In the genomic region with DNA sequence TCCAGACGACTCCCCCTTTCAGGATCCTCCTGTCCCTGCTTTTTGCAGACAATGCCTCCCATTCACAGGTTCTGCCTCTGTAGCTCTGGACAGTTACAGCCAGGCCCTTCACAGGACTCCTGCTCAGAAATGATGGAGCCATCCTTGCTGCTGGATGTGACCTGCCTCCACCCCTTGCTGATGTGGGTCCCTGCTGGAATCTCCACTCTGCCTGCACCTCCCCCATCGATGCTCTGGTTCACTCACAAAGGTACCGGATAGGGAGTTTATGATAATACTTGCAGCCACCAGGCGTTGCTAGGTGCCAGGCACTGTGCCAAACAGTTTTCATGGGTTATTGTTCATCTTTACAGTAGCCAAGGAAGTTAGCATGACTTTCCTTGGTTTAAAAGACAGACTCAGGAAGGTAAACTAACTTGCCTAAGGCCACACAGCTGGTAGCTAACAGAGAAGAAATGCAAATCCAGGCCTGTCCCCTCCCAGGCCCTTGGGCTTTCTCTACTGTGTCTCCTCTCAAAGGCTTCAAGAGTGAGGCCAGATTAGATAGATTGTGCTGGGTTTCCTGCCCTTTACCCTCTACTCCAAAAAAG, we compare ENCODE assay signal across 30 cellular contexts.
DNase-seq lines count a peak whose midpoint lies in the region; ATAC-seq, FAIRE-seq and TF ChIP-seq lines count a peak whose summit lies in the region.
"Had no signal": no experiment of that assay in that cellular context is flagged by ENCODE, and none has a peak within 500 bp of the region (broad histone marks: within the 10 kb centered on the region; RNA-seq: fewer than 3 reads in every experiment).

No MANE protein-coding gene starts in this region.

- H3K27ac Mint-ChIP-seq in CD14-positive monocyte: no peak overlapping the region
- H3K27ac Mint-ChIP-seq: activated CD8-positive, alpha-beta memory T cell treated with anti-CD3 and anti-CD28 coated beads, Interleukin-2, amount 10 ng/mL, durations not matched to agents 7 days and 5 days; activated T-cell treated with anti-CD3 and anti-CD28 coated beads, Interleukin-2, amount 50 U/mL, for 72 hours; CD4-positive, CD25-positive, alpha-beta regulatory T cell; memory B cell; T-helper 1 cell treated with Interleukin-12 subunit alpha and Interleukin-12 subunit beta and Interleukin-4 antibody, amounts not matched to agents 30 μg/mL and 1 μg/mL, for 36 hours had no signal

- H3K27ac ChIP-seq in A549: peak overlapping the region; percentile 10 to 36; a peak in 5 of 6 replicates
- H3K27ac ChIP-seq in KOPT-K1 (ENCODE audit: low read depth, low read length, poor library complexity, severe bottlenecking): peak overlapping the region; percentile 100
- peak overlapping the region; percentile 38 for H3K27ac ChIP-seq in RWPE2 (ENCODE audit: poor library complexity, severe bottlenecking)
- H3K27ac ChIP-seq in foreskin keratinocyte: no peak overlapping the region
- H3K27ac ChIP-seq: adrenal gland, body of pancreas, skin epidermis had no signal

- intact Hi-C loops in CD14-positive monocyte (cut with micrococcal nuclease): no loop called here

- H3K4me2 ChIP-seq in A549: peak overlapping the region; percentile 37
- H3K4me2 ChIP-seq: SK-N-SH had no signal

- TF ChIP-seq CTCF in A549 (IDR thresholded peaks at IDR 0.05) (no peak), RWPE2 (IDR thresholded peaks at IDR 0.05; ENCODE audit: poor library complexity, severe bottlenecking) (no peak), foreskin keratinocyte (conservative IDR thresholded peaks at IDR 0.05) (no peak), CD14-positive monocyte (IDR thresholded peaks at IDR 0.05) (no peak)

- DNase-seq in A549 (ENCODE audit: low read depth in 1 of 2, low spot score in 1 of 2) (no peak), RWPE2 (ENCODE audit: low spot score) (no peak), foreskin keratinocyte (peak; percentile 70 to 85), CD14-positive monocyte (ENCODE audit: low spot score) (no peak), GF-D8 (lab: John Stamatoyannopoulos, UW) (no peak), NCI-H748 (lab: John Stamatoyannopoulos, UW; ENCODE audit: unreplicated experiment) (no peak)
- DNase-seq: activated CD4-positive, alpha-beta T cell treated with anti-CD3 and anti-CD28 coated beads, Interleukin-2, amount 50 U/mL, for 4 hours; activated CD8-positive, alpha-beta memory T cell treated with anti-CD3 and anti-CD28 coated beads, Interleukin-2, amount 10 ng/mL, durations not matched to agents 7 days and 5 days; activated naive CD4-positive, alpha-beta T cell; activated T-cell treated with anti-CD3 and anti-CD28 coated beads, Interleukin-2, amount 50 U/mL, for 72 hours; adrenal gland; body of pancreas; CD4-positive, CD25-positive, alpha-beta regulatory T cell; hippocampal formation; left colon; NCI-H2107; NCI-H345; NCI-H748 treated with DMSO at 0.1 percent for 48 hours; SK-N-SH; stimulated activated naive CD8-positive, alpha-beta T cell treated with anti-CD3 and anti-CD28 coated beads, Interleukin-15, Interleukin-2, amounts not matched to agents 100 U/mL and 50 U/mL, for 24 hours had no signal

- TF ChIP-seq POLR2A in A549 (IDR thresholded peaks at IDR 0.05; ENCODE audit: low read length): no peak

- H3K4me3 Mint-ChIP-seq in CD14-positive monocyte: no peak overlapping the region
- H3K4me3 Mint-ChIP-seq: activated CD8-positive, alpha-beta memory T cell treated with anti-CD3 and anti-CD28 coated beads, Interleukin-2, amount 10 ng/mL, durations not matched to agents 7 days and 5 days; activated T-cell treated with anti-CD3 and anti-CD28 coated beads, Interleukin-2, amount 50 U/mL, for 72 hours; CD4-positive, CD25-positive, alpha-beta regulatory T cell; memory B cell; T-helper 1 cell treated with Interleukin-12 subunit alpha and Interleukin-12 subunit beta and Interleukin-4 antibody, amounts not matched to agents 30 μg/mL and 1 μg/mL, for 36 hours had no signal

- H3K36me3 ChIP-seq in KOPT-K1 (ENCODE audit: insufficient read depth, low read length) (no peaks in the 10 kb centered on the region), RWPE2 (ENCODE audit: low read depth) (no peaks in the 10 kb centered on the region)
- H3K36me3 ChIP-seq: adrenal gland had no signal

- H3K4me3 ChIP-seq in A549 (no peak overlapping the region), RWPE2 (ENCODE audit: severe bottlenecking) (no peak overlapping the region)
- H3K4me3 ChIP-seq: adrenal gland, body of pancreas, skin epidermis had no signal

- ATAC-seq in A549 (peak in 1 of 2 experiments; percentile 14; a peak in 3 of 6 replicates), RWPE2 (ENCODE audit: low read depth) (peak; percentile 20), foreskin keratinocyte (peak; percentile 36), HG02571 (IDR thresholded peaks at IDR 0.05; ENCODE audit: unreplicated experiment) (no peak)
- ATAC-seq: activated CD8-positive, alpha-beta memory T cell treated with anti-CD3 and anti-CD28 coated beads, Interleukin-2, amount 10 ng/mL, durations not matched to agents 7 days and 5 days; activated T-cell treated with anti-CD3 and anti-CD28 coated beads, Interleukin-2, amount 50 U/mL, for 72 hours; body of pancreas; left colon; stimulated activated naive CD8-positive, alpha-beta T cell treated with anti-CD3 and anti-CD28 coated beads, Interleukin-15, Interleukin-2, amounts not matched to agents 100 U/mL and 50 U/mL, for 24 hours had no signal

- FAIRE-seq in A549 (lab: Jason Lieb, UNC): no peak
- FAIRE-seq: A204.1, endometrium, GM18507, HepG2, TTC549 had no signal

- peaks cover 32% of the 10 kb centered on the region for H3K4me1 Mint-ChIP-seq in CD14-positive monocyte

- H3K4me1 ChIP-seq in A549: peaks cover 33% of the 10 kb centered on the region
- H3K4me1 ChIP-seq in RWPE2 (ENCODE audit: insufficient read depth, poor library complexity, severe bottlenecking): peaks cover 34% of the 10 kb centered on the region
- H3K4me1 ChIP-seq in foreskin keratinocyte: peaks cover 27% of the 10 kb centered on the region
- H3K4me1 ChIP-seq: adrenal gland, body of pancreas had no signal

- peaks cover 4 to 21% (median 10%) of the 10 kb centered on the region in 7 donors for H3K9me3 Mint-ChIP-seq in CD14-positive monocyte

- H3K27me3 ChIP-seq in RWPE2 (ENCODE audit: insufficient read depth, poor library complexity, severe bottlenecking) (no peaks in the 10 kb centered on the region), foreskin keratinocyte (peaks cover 25% of the 10 kb centered on the region)
- H3K27me3 ChIP-seq: adrenal gland, body of pancreas had no signal

- CTCF ChIA-PET in A549 (lab: Yijun Ruan, JAX): interaction anchor here (0.6 to 3.9 kb wide), 3 partner anchors 39 to 110 kb away, joined by 4 to 15 read pairs (median 9); no protein-coding TSS in a partner anchor

- H3K27me3 Mint-ChIP-seq in CD14-positive monocyte (ENCODE audit: low read depth in 3 of 3): no peaks in the 10 kb centered on the region
- H3K27me3 Mint-ChIP-seq: memory B cell had no signal

- TF ChIP-seq RAD21 in A549 (conservative IDR thresholded peaks at IDR 0.05 in 1 of 2, IDR thresholded peaks at IDR 0.05 in 1 of 2): no peak

- WGBS in A549 (ENCODE audit: missing lambda C conversion rate): 67% methylated on average over 4 of the region's 4 CpGs

- H3K9me3 ChIP-seq in A549 (peaks cover 18% of the 10 kb centered on the region), KOPT-K1 (ENCODE audit: insufficient read depth, low read length, poor library complexity, severe bottlenecking) (peaks cover 36% of the 10 kb centered on the region), RWPE2 (ENCODE audit: severe bottlenecking) (no peaks in the 10 kb centered on the region)
- H3K9me3 ChIP-seq: adrenal gland, body of pancreas, SK-N-SH had no signal

- peaks cover 3 to 7% of the 10 kb centered on the region in 2 donors for H3K36me3 Mint-ChIP-seq in CD14-positive monocyte
- H3K36me3 Mint-ChIP-seq: memory B cell had no signal

- TF ChIP-seq EP300 in A549 (IDR thresholded peaks at IDR 0.05): no peak

- POLR2A ChIA-PET in A549 (lab: Yijun Ruan, JAX): no interaction called here

TF ChIP-seq in A549, 52 proteins besides CTCF, POLR2A, EP300 and RAD21:
- TF ChIP-seq MAFK (IDR thresholded peaks at IDR 0.05; ENCODE audit: partially characterized antibody): no peak
- TF ChIP-seq MYC (IDR thresholded peaks at IDR 0.05; ENCODE audit: borderline replicate concordance, low read length): no peak
TF ChIP-seq in A549: peak in this region for 0.

Comparison
In these comparisons a context has a peak if more than half of its experiments do, and no peak if none do; other contexts are left out.
1. DNase-seq: peak in foreskin keratinocyte (2 of 2); none in A549 (0 of 2), RWPE2 (single experiment), CD14-positive monocyte (single experiment), GF-D8 (single experiment) and NCI-H748 (single experiment).